Comparison of ENCODE assay signal across 24 cellular contexts in genomic region chr12:46948936-46949555, GRCh38.
DNase-seq lines count a peak whose midpoint lies in the region; ATAC-seq and TF ChIP-seq lines count a peak whose summit lies in the region.
"Had no signal": no experiment of that assay in that cellular context is flagged by ENCODE, and none has a peak within 500 bp of the region (broad histone marks: within the 10 kb centered on the region; RNA-seq: fewer than 3 reads in every experiment).

No MANE protein-coding gene starts in this region.

- intact Hi-C loops in left lung (cut with DNase I) = no loop called here

- no peak overlapping the region for H3K27ac ChIP-seq in left lung
- H3K27ac ChIP-seq: C4-2B, HL-60, RWPE1 had no signal

- no peak overlapping the region for H3K4me3 ChIP-seq in left lung

- no peaks in the 10 kb centered on the region for H3K9me3 ChIP-seq in left lung

- no peaks in the 10 kb centered on the region for H3K36me3 ChIP-seq in left lung

- no peak for ATAC-seq in left lung
- ATAC-seq in GM21723 (IDR thresholded peaks at IDR 0.05; ENCODE audit: unreplicated experiment) = no peak
- ATAC-seq: HepG2 had no signal

- no peaks in the 10 kb centered on the region for H3K4me1 ChIP-seq in left lung

- DNase-seq in Ammon's horn (ENCODE audit: low spot score) (peak; percentile 30), NCI-H1048 (lab: John Stamatoyannopoulos, UW) (peak; percentile 16), fibroblast of gingiva (ENCODE audit: low read depth) (peak; percentile 17), pons (ENCODE audit: low spot score) (peak; percentile 70), left lung (no peak), NCI-H2227 (lab: John Stamatoyannopoulos, UW; ENCODE audit: unreplicated experiment) (no peak)
- no peak for DNase-seq in stimulated activated CD4-positive, alpha-beta T cell treated with anti-CD3 and anti-CD28 coated beads, Interleukin-15, amount 100 ng/mL, for 24 hours
- DNase-seq: DMS53; EL; GF-D8; H9; KBM-7; NCI-H1105; NCI-H2029 treated with DMSO at 0.1 percent for 48 hours; NCI-H345; NCI-H524; NCI-H774; NK-92 treated with Interleukin-12 subunit alpha and Interleukin-12 subunit beta, amount 100 ng/mL, for 24 hours; SHP77 treated with DMSO at 0.1 percent for 48 hours had no signal

- no peaks in the 10 kb centered on the region for H3K27me3 ChIP-seq in left lung

- no peak for TF ChIP-seq CTCF in left lung (IDR thresholded peaks at IDR 0.05)

Comparison
In these comparisons a context has a peak if more than half of its experiments do, and no peak if none do; other contexts are left out.
1. DNase-seq: peak in Ammon's horn (single experiment), NCI-H1048 (single experiment), fibroblast of gingiva (single experiment) and pons (single experiment); none in stimulated activated CD4-positive, alpha-beta T cell treated with anti-CD3 and anti-CD28 coated beads, Interleukin-15, amount 100 ng/mL, for 24 hours (single experiment), left lung (0 of 2) and NCI-H2227 (single experiment).